Comparison of ENCODE assay signal across 17 cellular contexts in the genomic region with DNA sequence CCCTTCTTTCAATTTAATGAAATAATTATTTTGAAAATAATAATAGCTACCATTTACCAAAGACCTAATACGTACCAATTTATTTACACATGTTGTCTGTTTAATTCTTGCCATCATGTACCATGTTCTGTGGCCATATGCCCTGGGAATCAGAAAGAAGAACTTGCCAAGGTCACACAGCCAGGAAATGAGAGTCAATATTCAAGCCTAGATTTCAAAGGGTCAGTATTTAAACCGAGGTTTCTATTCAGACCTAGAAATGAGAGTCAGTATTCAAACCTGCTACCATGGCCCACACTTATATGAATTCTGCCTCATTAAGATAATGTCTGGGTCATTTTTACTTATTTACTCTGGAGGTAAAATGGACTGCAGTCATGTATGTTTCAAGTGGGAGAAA.
A peak's percentile ranks its signal among the peaks of the same experiment; 100 is the strongest.
DNase-seq lines count a peak whose midpoint lies in the region; ATAC-seq and TF ChIP-seq lines count a peak whose summit lies in the region.
"Had no signal": no experiment of that assay in that cellular context is flagged by ENCODE, and none has a peak within 500 bp of the region (broad histone marks: within the 10 kb centered on the region; RNA-seq: fewer than 3 reads in every experiment).

No MANE protein-coding gene starts in this region.

- peak overlapping the region; percentile 89 for H3K27ac Mint-ChIP-seq in nephron progenitor cell
- H3K27ac Mint-ChIP-seq: activated CD4-positive, alpha-beta memory T cell treated with anti-CD3 and anti-CD28 coated beads, Interleukin-2, amount 10 ng/mL, durations not matched to agents 7 days and 5 days; stimulated activated memory B cell treated with anti-CD40 and anti-IgM and Interleukin-4, amounts not matched to agents 10 μg/mL and 1 μg/mL and 100 μg/mL, for 72 hours had no signal

- no peaks in the 10 kb centered on the region for H3K36me3 Mint-ChIP-seq in nephron progenitor cell (ENCODE audit: low read depth)
- H3K36me3 Mint-ChIP-seq: brain; stimulated activated memory B cell treated with anti-CD40 and anti-IgM and Interleukin-4, amounts not matched to agents 10 μg/mL and 1 μg/mL and 100 μg/mL, for 72 hours had no signal

- no peak overlapping the region for H3K4me3 Mint-ChIP-seq in nephron progenitor cell
- H3K4me3 Mint-ChIP-seq: activated CD4-positive, alpha-beta memory T cell treated with anti-CD3 and anti-CD28 coated beads, Interleukin-2, amount 10 ng/mL, durations not matched to agents 7 days and 5 days; stimulated activated memory B cell treated with anti-CD40 and anti-IgM and Interleukin-4, amounts not matched to agents 10 μg/mL and 1 μg/mL and 100 μg/mL, for 72 hours had no signal

- H3K4me3 ChIP-seq in Panc1 (ENCODE audit: low read depth in 2 of 2, low read length in 2 of 2), result no peak overlapping the region
- H3K4me3 ChIP-seq: SJCRH30 had no signal

- no peaks in the 10 kb centered on the region for H3K27me3 ChIP-seq in Panc1 (ENCODE audit: control insufficient read depth, insufficient read depth, low read length)
- H3K27me3 ChIP-seq: SJCRH30 had no signal

- no peaks in the 10 kb centered on the region for H3K9me3 ChIP-seq in Panc1 (ENCODE audit: control insufficient read depth, insufficient read depth, low read depth, low read length)
- H3K9me3 ChIP-seq: SJCRH30 had no signal

- BruUV-seq in Panc1 (replicated peaks; lab: Mats Ljungman, UMichigan), result no TSS peak

- H3K36me3 ChIP-seq in Panc1 (ENCODE audit: control insufficient read depth, insufficient read depth, low read length), result no peaks in the 10 kb centered on the region
- H3K36me3 ChIP-seq: SJCRH30 had no signal

- CTCF ChIA-PET in Panc1 (lab: Charles Lee), result no interaction called here

- H3K4me1 ChIP-seq in Panc1 (ENCODE audit: control insufficient read depth, insufficient read depth, low read length), result peaks cover 14% of the 10 kb centered on the region

- H3K27ac ChIP-seq in Panc1 (ENCODE audit: low read length), result peak overlapping the region; percentile 90
- H3K27ac ChIP-seq: SJCRH30 had no signal

- H3K4me1 Mint-ChIP-seq in nephron progenitor cell, result peaks cover 23% of the 10 kb centered on the region
- H3K4me1 Mint-ChIP-seq: activated CD4-positive, alpha-beta memory T cell treated with anti-CD3 and anti-CD28 coated beads, Interleukin-2, amount 10 ng/mL, durations not matched to agents 7 days and 5 days had no signal

- no peaks in the 10 kb centered on the region for H3K27me3 Mint-ChIP-seq in nephron progenitor cell (ENCODE audit: low read depth, poor library complexity)
- H3K27me3 Mint-ChIP-seq: activated CD4-positive, alpha-beta memory T cell treated with anti-CD3 and anti-CD28 coated beads, Interleukin-2, amount 10 ng/mL, durations not matched to agents 7 days and 5 days; B cell; brain; stimulated activated memory B cell treated with anti-CD40 and anti-IgM and Interleukin-4, amounts not matched to agents 10 μg/mL and 1 μg/mL and 100 μg/mL, for 72 hours had no signal

- H3K9me3 Mint-ChIP-seq in nephron progenitor cell, result peaks cover 7% of the 10 kb centered on the region
- H3K9me3 Mint-ChIP-seq: activated CD4-positive, alpha-beta memory T cell treated with anti-CD3 and anti-CD28 coated beads, Interleukin-2, amount 10 ng/mL, durations not matched to agents 7 days and 5 days; brain; stimulated activated memory B cell treated with anti-CD40 and anti-IgM and Interleukin-4, amounts not matched to agents 10 μg/mL and 1 μg/mL and 100 μg/mL, for 72 hours had no signal

- in situ Hi-C loops in Panc1 (cut with HindIII; ENCODE audit: low pct_unique_long_range_greater_than_20kb, low sequenced_read_pairs) (no loop called here), KBM-7 (cut with MboI; ENCODE audit: low pct_unique_long_range_greater_than_20kb, low sequenced_read_pairs) (no loop called here)

- DNase-seq in Panc1 (ENCODE audit: low read depth, low spot score) (no peak), nephron progenitor cell (no peak), germinal center (ENCODE audit: low spot score) (no peak), KBM-7 (no peak), inferior parietal cortex (ENCODE audit: extremely low spot score) (no peak)
- DNase-seq: activated CD4-positive, alpha-beta memory T cell treated with anti-CD3 and anti-CD28 coated beads, Interleukin-2, amount 10 ng/mL, durations not matched to agents 7 days and 5 days; DND-41; effector CD8-positive, alpha-beta T cell; NCI-H2081 treated with DMSO at 0.1 percent for 48 hours; stimulated activated CD4-positive, alpha-beta T cell treated with anti-CD3 and anti-CD28 coated beads, Interleukin-4, amount 100 ng/mL, for 24 hours had no signal

- ATAC-seq in GM18858 (IDR thresholded peaks at IDR 0.05; ENCODE audit: unreplicated experiment) (peak; percentile 34), GM21619 (IDR thresholded peaks at IDR 0.05; ENCODE audit: unreplicated experiment) (peak; percentile 45), Panc1 (no peak), GM21360 (IDR thresholded peaks at IDR 0.05; ENCODE audit: unreplicated experiment) (no peak)

- TF ChIP-seq CTCF in Panc1 (IDR thresholded peaks at IDR 0.05) (no peak), nephron progenitor cell (IDR thresholded peaks at IDR 0.05) (no peak)

- POLR2A ChIA-PET in Panc1 (lab: Charles Lee), result no interaction called here

- intact Hi-C loops in Panc1 (cut with micrococcal nuclease; ENCODE audit: unreplicated experiment), result loop anchor here (10.0 kb wide), 1 partner anchor 54 kb away; no protein-coding TSS in a partner anchor

Comparison
In these comparisons a context has a peak if more than half of its experiments do, and no peak if none do; other contexts are left out.
1. ATAC-seq: peak in GM18858 (single experiment) and GM21619 (single experiment); none in Panc1 (single experiment) and GM21360 (single experiment).